1 cellular context compared by ENCODE assay signal in genomic region chr9:130180516-130180915, GRCh38.
TF ChIP-seq lines count a peak whose summit lies in the region.

No MANE protein-coding gene starts in this region.

TF ChIP-seq in K562, 482 proteins besides CTCF, POLR2A, EP300 and RAD21 (continued from another document):
- TF ChIP-seq ZKSCAN1 (IDR thresholded peaks at IDR 0.05; ENCODE audit: low read depth, low read length): peak; percentile 64
